Comparison of ENCODE assay signal across 30 cellular contexts in the genomic region with DNA sequence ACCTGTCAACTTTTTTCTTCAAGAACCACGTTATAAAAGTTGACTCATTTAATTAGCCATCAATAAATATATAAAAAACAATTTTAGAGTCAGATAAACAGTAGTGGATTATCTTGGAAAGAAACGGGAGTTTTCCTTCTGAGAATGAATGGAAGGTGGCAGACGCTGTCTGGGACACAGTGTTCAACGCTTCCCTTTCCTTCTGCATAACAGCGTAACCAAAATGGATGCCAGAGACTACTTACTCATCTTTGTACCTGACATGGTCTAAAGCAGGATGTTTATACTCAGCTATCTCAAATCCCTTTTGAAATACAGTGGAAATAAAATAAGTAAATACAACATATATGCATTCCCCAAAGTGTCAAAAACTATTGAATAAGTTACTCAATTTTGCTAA.
"Had no signal": no experiment of that assay in that cellular context is flagged by ENCODE, and none has a peak within 500 bp of the region (broad histone marks: within the 10 kb centered on the region; RNA-seq: fewer than 3 reads in every experiment).

No MANE protein-coding gene starts in this region.

- H3K9me3 ChIP-seq: ascending aorta, Peyer's patch had no signal

- H3K27me3 ChIP-seq: ascending aorta, cardiac muscle cell, Peyer's patch had no signal

- ATAC-seq: activated CD8-positive, alpha-beta T cell treated with anti-CD3 and anti-CD28 coated beads for 36 hours; activated T-cell treated with anti-CD3 and anti-CD28 coated beads, Interleukin-2, amount 50 U/mL, for 72 hours; activated T-helper 17 cell treated with anti-CD3 and anti-CD28 coated beads, Interleukin-2, amount 50 U/mL, for 72 hours; PC-3 had no signal

- H3K4me1 ChIP-seq: Peyer's patch had no signal

- H3K4me3 ChIP-seq: ascending aorta, cardiac muscle cell, Peyer's patch had no signal

- H3K27ac ChIP-seq: ascending aorta, cardiac muscle cell, Peyer's patch had no signal

- DNase-seq: activated CD4-positive, alpha-beta T cell treated with anti-CD3 and anti-CD28 coated beads, Interleukin-2, amount 10 ng/mL, durations not matched to agents 24 days and 14 days; activated CD4-positive, alpha-beta T cell treated with anti-CD3 and anti-CD28 coated beads, Interleukin-2, amount 50 U/mL, for 4 hours; activated CD8-positive, alpha-beta T cell treated with anti-CD3 and anti-CD28 coated beads for 36 hours; activated effector memory CD4-positive, alpha-beta T cell treated with anti-CD3 and anti-CD28 coated beads, Interleukin-2, amount 50 U/mL, for 16 hours; activated naive CD4-positive, alpha-beta T cell; activated naive CD4-positive, alpha-beta T cell treated with anti-CD3 and anti-CD28 coated beads, Interleukin-2, amount 50 U/mL, for 16 hours; activated naive CD8-positive, alpha-beta T cell treated with anti-CD3 and anti-CD28 coated beads for 36 hours; activated T-cell treated with anti-CD3 and anti-CD28 coated beads, Interleukin-2, amount 50 U/mL, for 1 hour; activated T-cell treated with anti-CD3 and anti-CD28 coated beads, Interleukin-2, amount 50 U/mL, for 72 hours; amygdala; cerebellar nuclear complex; NCI-H1092 treated with DMSO at 0.1 percent for 48 hours; NCI-H1417; NCI-H146; NCI-H187; NCI-H2029 treated with DMSO at 0.1 percent for 48 hours; NCI-H2107; NCI-H2171; NCI-H510A; NCI-H526; NCI-H748 treated with DMSO at 0.1 percent for 48 hours; NK-92 treated with Interleukin-12 subunit alpha and Interleukin-12 subunit beta, amount 100 ng/mL, for 24 hours; PC-3; Peyer's patch; RPMI8226; SW 1271; T1000 had no signal

- H3K36me3 ChIP-seq: ascending aorta, cardiac muscle cell, Peyer's patch had no signal
